Comparison of ENCODE assay signal across 8 cellular contexts in genomic region chr3:177195941-177196472, GRCh38. TPM values are rescaled to one million over a fixed set of nuclear protein-coding genes. Genes with fewer than 3 reads are reported as not detected.
A peak's percentile ranks its signal among the peaks of the same experiment; 100 is the strongest.
DNase-seq lines count a peak whose midpoint lies in the region; ATAC-seq and TF ChIP-seq lines count a peak whose summit lies in the region.

No MANE protein-coding gene starts in this region.

- intact Hi-C loops in left cardiac atrium (cut with DNase I) (loop anchor here (2.0 to 10.0 kb wide), 4 partner anchors 71 to 1129 kb away; no protein-coding TSS in a partner anchor), PC-9 (cut with micrococcal nuclease; ENCODE audit: unreplicated experiment) (loop anchor here (2.0 to 10.0 kb wide), 8 partner anchors 49 to 1129 kb away; no protein-coding TSS in a partner anchor), aorta (cut with DNase I) (loop anchor here (2.0 to 10.0 kb wide), 6 partner anchors 71 to 1129 kb away; no protein-coding TSS in a partner anchor)

- peak overlapping the region; percentile 74 for H2AFZ ChIP-seq in PC-9

- H3F3A ChIP-seq in PC-9 (ENCODE audit: insufficient read depth, low read depth) = peaks cover 38% of the 10 kb centered on the region; the same call in 1 of the 2 replicates

- TF ChIP-seq CTCF in right atrium auricular region (IDR thresholded peaks at IDR 0.05) (no peak), PC-9 (conservative IDR thresholded peaks at IDR 0.05) (no peak), choroid plexus epithelial cell (conservative IDR thresholded peaks at IDR 0.05; ENCODE audit: low read depth, low read length) (no peak)

- no peaks in the 10 kb centered on the region for H3K9me2 ChIP-seq in PC-9 (ENCODE audit: insufficient read depth)

- BruUV-seq in PC-9 (replicated peaks; lab: Mats Ljungman, UMichigan) = TSS peak; percentile 35

- DNase-seq in right atrium auricular region (ENCODE audit: low spot score) (peak; percentile 53), left cardiac atrium (no peak), PC-9 (no peak), choroid plexus epithelial cell (ENCODE audit: low read depth) (peak; percentile 34), aorta (no peak), HuH-7.5 (ENCODE audit: low spot score) (no peak), islet precursor cell (no peak)

- 0 to 1% methylated on average over 12 of the region's 12 CpGs for WGBS in aorta, 2 donors

- ATAC-seq in left cardiac atrium (no peak), aorta (ENCODE audit: low FRiP score) (no peak)

- POLR2A ChIA-PET in PC-9 (lab: Charles Lee; ENCODE audit: unreplicated experiment) = interaction anchor here (1.8 kb wide), 1 partner anchor 161 kb away, joined by 9 read pairs; no protein-coding TSS in a partner anchor

- H3K36me3 ChIP-seq in right atrium auricular region = no peaks in the 10 kb centered on the region
- H3K36me3 ChIP-seq in PC-9 (ENCODE audit: low read depth) = peaks cover 35% of the 10 kb centered on the region
- H3K36me3 ChIP-seq in aorta (ENCODE audit: control insufficient read depth in 1 of 2, insufficient read depth in 2 of 2, low read length in 1 of 2) = no peaks in the 10 kb centered on the region

- CTCF ChIA-PET in PC-9 (lab: Charles Lee) = no interaction called here

- peaks cover 58% of the 10 kb centered on the region for H3K79me2 ChIP-seq in PC-9 (ENCODE audit: low read depth)

- peak overlapping the region; percentile 85 for H3K4me2 ChIP-seq in PC-9

- peaks cover 10% of the 10 kb centered on the region for H4K20me1 ChIP-seq in PC-9 (ENCODE audit: insufficient read depth)

- H3K27ac ChIP-seq in right atrium auricular region (peak overlapping the region; percentile 95 to 99), PC-9 (peak overlapping the region; percentile 97), aorta (ENCODE audit: low read depth in 1 of 2, low read length in 2 of 2) (peak overlapping the region; percentile 60 to 94)

- H3K4me3 ChIP-seq in right atrium auricular region (peak overlapping the region; percentile 79 to 99), PC-9 (peak overlapping the region; percentile 82), choroid plexus epithelial cell (ENCODE audit: low read depth, low read length) (peak overlapping the region; percentile 86), mononuclear cell (ENCODE audit: low read length) (peak overlapping the region; percentile 98), aorta (ENCODE audit: low read length in 2 of 2) (peak overlapping the region; percentile 99 to 100)

- no peaks in the 10 kb centered on the region for H3K27me3 ChIP-seq in right atrium auricular region
- no peaks in the 10 kb centered on the region for H3K27me3 ChIP-seq in PC-9 (ENCODE audit: insufficient read depth, low read depth)
- H3K27me3 ChIP-seq in mononuclear cell (ENCODE audit: insufficient read depth, low read length) = no peaks in the 10 kb centered on the region
- no peaks in the 10 kb centered on the region for H3K27me3 ChIP-seq in aorta (ENCODE audit: control insufficient read depth in 1 of 2, insufficient read depth in 2 of 2, low read length in 1 of 2)

- H3K4me1 ChIP-seq in right atrium auricular region = peaks cover 0 to 31% of the 10 kb centered on the region in 2 donors
- peaks cover 50% of the 10 kb centered on the region for H3K4me1 ChIP-seq in PC-9 (replicated peaks; ENCODE audit: insufficient read depth)
- H3K4me1 ChIP-seq in mononuclear cell (ENCODE audit: insufficient read depth, low read length) = peaks cover 46% of the 10 kb centered on the region
- peaks cover 0 to 3% of the 10 kb centered on the region in 2 donors for H3K4me1 ChIP-seq in aorta (ENCODE audit: control insufficient read depth in 1 of 2, insufficient read depth in 2 of 2, low read length in 2 of 2)

- no peaks in the 10 kb centered on the region for H3K9me3 ChIP-seq in right atrium auricular region
- no peaks in the 10 kb centered on the region for H3K9me3 ChIP-seq in PC-9 (ENCODE audit: insufficient read depth, low read depth)
- no peaks in the 10 kb centered on the region for H3K9me3 ChIP-seq in mononuclear cell (ENCODE audit: low read depth, low read length)
- no peaks in the 10 kb centered on the region for H3K9me3 ChIP-seq in aorta (ENCODE audit: control insufficient read depth, low read length)

RNA-seq across cellular contexts. Expression of gene TBL1XR1, which starts 1.3 kb away (rescaled TPM):
- total RNA-seq in right atrium auricular region (10 to 100 TPM; 68.2 to 79.9 TPM), left cardiac atrium (100 to 1,000 TPM; 118 to 125 TPM), PC-9 (2021) (232 and 243 TPM in 2 replicates), mononuclear cell (66.2 TPM), aorta (100 to 1,000 TPM; 129 to 200 TPM)
- polyA plus RNA-seq in aorta = 10 to 100 TPM; 19.0 to 33.6 TPM

Comparison
In these comparisons a context has a peak if more than half of its experiments do, and no peak if none do; other contexts are left out.
1. DNase-seq: peak in right atrium auricular region (single experiment) and choroid plexus epithelial cell (single experiment); none in left cardiac atrium (single experiment), PC-9 (0 of 2), aorta (0 of 2), HuH-7.5 (single experiment) and islet precursor cell (single experiment).
2. Peak in every context shown above with its lines, with median percentiles within 50 percentile points of each other: H3K27ac ChIP-seq and H3K4me3 ChIP-seq.